ENCODE assay signal across 16 cellular contexts in genomic region chr12:18467636-18468520, GRCh38.
A peak's percentile ranks its signal among the peaks of the same experiment; 100 is the strongest.
DNase-seq lines count a peak whose midpoint lies in the region; ATAC-seq and TF ChIP-seq lines count a peak whose summit lies in the region.
"Had no signal": no experiment of that assay in that cellular context is flagged by ENCODE, and none has a peak within 500 bp of the region (broad histone marks: within the 10 kb centered on the region; RNA-seq: fewer than 3 reads in every experiment).

No MANE protein-coding gene starts in this region.

- DNase-seq in GM12865 (ENCODE audit: low read depth), result peak; percentile 24
- peak; percentile 4 for DNase-seq in epithelial cell of proximal tubule (ENCODE audit: low read depth)
- no peak for DNase-seq in effector CD8-positive, alpha-beta T cell (lab: John Stamatoyannopoulos, UW)
- DNase-seq in effector CD4-positive, alpha-beta T cell, result no peak
- DNase-seq in MV-4-11 (lab: John Stamatoyannopoulos, UW), result no peak
- DNase-seq: adrenal gland; NCI-H2081; NCI-H69; psoas muscle; stimulated activated CD4-positive, alpha-beta T cell treated with anti-CD3 and anti-CD28 coated beads, Interleukin-15, amount 100 ng/mL, for 24 hours; stimulated activated naive CD8-positive, alpha-beta T cell treated with anti-CD3 and anti-CD28 coated beads, Interleukin-15, amount 100 ng/mL, for 72 hours; upper lobe of right lung had no signal

- ATAC-seq in GM21360 (IDR thresholded peaks at IDR 0.05; ENCODE audit: unreplicated experiment), result peak; percentile 85
- peak; percentile 63 for ATAC-seq in HG03442 (IDR thresholded peaks at IDR 0.05; ENCODE audit: unreplicated experiment)
- no peak for ATAC-seq in GM18873 (IDR thresholded peaks at IDR 0.05; ENCODE audit: low FRiP score, unreplicated experiment)
- ATAC-seq: activated T-helper 17 cell treated with anti-CD3 and anti-CD28 coated beads, Interleukin-2, amount 50 U/mL, for 72 hours; psoas muscle; stimulated activated naive CD8-positive, alpha-beta T cell treated with anti-CD3 and anti-CD28 coated beads, Interleukin-15, amount 100 ng/mL, for 72 hours; upper lobe of right lung had no signal

- no peak overlapping the region for H3K4me3 ChIP-seq in GM12865 (ENCODE audit: low read depth, low read length)
- H3K4me3 ChIP-seq in epithelial cell of proximal tubule (ENCODE audit: low read depth, low read length), result no peak overlapping the region
- H3K4me3 ChIP-seq: adrenal gland, psoas muscle, upper lobe of right lung had no signal

- TF ChIP-seq CTCF in GM12865 (IDR thresholded peaks at IDR 0.05; ENCODE audit: insufficient read depth, low read depth, low read length, missing control alignments) (no peak), epithelial cell of proximal tubule (conservative IDR thresholded peaks at IDR 0.05; ENCODE audit: low read depth, low read length) (no peak)

Comparison
In these comparisons a context has a peak if more than half of its experiments do, and no peak if none do; other contexts are left out.
1. DNase-seq: peak in GM12865 (single experiment) and epithelial cell of proximal tubule (single experiment); none in effector CD8-positive, alpha-beta T cell (single experiment), effector CD4-positive, alpha-beta T cell (single experiment) and MV-4-11 (single experiment).